ENCODE assay signal across 19 cellular contexts in the genomic region with DNA sequence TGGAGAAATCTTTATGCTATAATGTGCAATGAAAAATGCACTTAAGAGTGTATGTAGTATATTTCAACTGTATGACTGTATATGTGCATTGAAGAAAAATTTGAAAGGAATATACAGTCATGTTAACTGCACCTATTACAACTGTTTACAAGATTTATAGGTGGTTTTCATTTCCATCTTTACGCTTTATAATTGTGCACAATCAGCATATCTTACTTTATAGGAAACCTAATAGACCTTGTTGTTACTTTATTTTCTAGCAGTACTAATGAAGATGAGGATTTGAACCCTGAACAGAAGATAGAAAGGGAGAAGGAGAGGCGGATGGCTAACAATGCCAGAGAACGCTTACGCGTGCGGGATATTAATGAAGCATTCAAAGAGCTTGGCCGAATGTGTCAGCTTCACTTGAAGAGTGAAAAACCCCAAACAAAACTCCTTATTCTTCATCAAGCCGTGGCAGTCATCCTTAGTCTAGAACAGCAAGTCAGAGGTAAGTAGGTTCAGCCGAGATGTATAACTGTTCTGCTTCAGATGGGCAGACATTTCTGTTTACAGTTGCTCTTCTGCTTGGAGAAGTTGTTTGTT.
DNase-seq lines count a peak whose midpoint lies in the region; ATAC-seq, FAIRE-seq and TF ChIP-seq lines count a peak whose summit lies in the region.
"Had no signal": no experiment of that assay in that cellular context is flagged by ENCODE, and none has a peak within 500 bp of the region (broad histone marks: within the 10 kb centered on the region; RNA-seq: fewer than 3 reads in every experiment).

No MANE protein-coding gene starts in this region.

- no peak for TF ChIP-seq CTCF in IMR-90 (conservative IDR thresholded peaks at IDR 0.05; ENCODE audit: low read depth, low read length)
- TF ChIP-seq CTCF in H1 (IDR thresholded peaks at IDR 0.05; ENCODE audit: control extremely low read depth in 1 of 3, insufficient read depth in 1 of 3, low read depth in 1 of 3, low read length in 3 of 3), result no peak
- no peak for TF ChIP-seq CTCF in nephron progenitor cell (IDR thresholded peaks at IDR 0.05)
- no peak for TF ChIP-seq CTCF in prostate gland (IDR thresholded peaks at IDR 0.05)

- 0 out of 2 replicates have a peak, but pooled peaks cover 3% of the 10 kb centered on the region for H4K20me1 ChIP-seq in IMR-90 (ENCODE audit: insufficient read depth, low read length)
- no peaks in the 10 kb centered on the region for H4K20me1 ChIP-seq in H1 (replicated peaks in 1 of 2; ENCODE audit: control insufficient read depth in 1 of 2, insufficient read depth in 2 of 2, low read length in 2 of 2)

- H3K4me1 Mint-ChIP-seq in nephron progenitor cell, result peaks cover 19% of the 10 kb centered on the region

- H3K9me3 ChIP-seq in IMR-90 (ENCODE audit: control insufficient read depth, insufficient read depth, low read length) (no peaks in the 10 kb centered on the region), H1 (ENCODE audit: insufficient read depth in 2 of 2, low read depth in 1 of 2, low read length in 1 of 2) (no peaks in the 10 kb centered on the region), prostate gland (no peaks in the 10 kb centered on the region)
- H3K9me3 ChIP-seq: Peyer's patch had no signal

- ATAC-seq in IMR-90 (ENCODE audit: low read depth), result no peak
- no peak for ATAC-seq in HG03565 (IDR thresholded peaks at IDR 0.05; ENCODE audit: unreplicated experiment)
- ATAC-seq in GM19023 (IDR thresholded peaks at IDR 0.05; ENCODE audit: unreplicated experiment), result no peak

- FAIRE-seq in H1 (lab: Jason Lieb, UNC), result no peak
- FAIRE-seq: GM19239 had no signal

- H3K4ac ChIP-seq in IMR-90 (ENCODE audit: low read depth, low read length) (no peak overlapping the region), H1 (replicated peaks; ENCODE audit: insufficient read length, low read depth, low read length) (no peak overlapping the region)

- H3K9me1 ChIP-seq in IMR-90 (ENCODE audit: insufficient read depth, low read length), result peaks cover 6% of the 10 kb centered on the region; the same call in 1 of the 2 replicates

- H3K9ac ChIP-seq in IMR-90 (ENCODE audit: low read depth, low read length), result no peak overlapping the region
- no peak overlapping the region for H3K9ac ChIP-seq in H1 (replicated peaks in 1 of 4; ENCODE audit: extremely low read depth in 1 of 4, low read depth in 3 of 4, low read length in 3 of 4)

- intact Hi-C loops in IMR-90 (cut with micrococcal nuclease) (no loop called here), prostate gland (cut with DNase I) (no loop called here)

- H4K91ac ChIP-seq in IMR-90 (ENCODE audit: insufficient read depth, low read depth, low read length), result no peak overlapping the region
- H4K91ac ChIP-seq in H1 (replicated peaks; ENCODE audit: insufficient read length, low read length), result no peak overlapping the region

- no peaks in the 10 kb centered on the region for H3K4me1 ChIP-seq in IMR-90 (ENCODE audit: control insufficient read depth, insufficient read depth, low read length)
- no peaks in the 10 kb centered on the region for H3K4me1 ChIP-seq in H1 (replicated peaks in 1 of 4; ENCODE audit: control insufficient read depth in 3 of 4, insufficient read depth in 4 of 4, low read length in 3 of 4)
- H3K4me1 ChIP-seq in prostate gland (replicated peaks), result no peaks in the 10 kb centered on the region
- H3K4me1 ChIP-seq: Peyer's patch had no signal

- no peaks in the 10 kb centered on the region for H3K23me2 ChIP-seq in H1 (ENCODE audit: low read depth, low read length)

- H3K4me2 ChIP-seq in IMR-90 (ENCODE audit: low read depth, low read length), result no peak overlapping the region
- no peak overlapping the region for H3K4me2 ChIP-seq in H1 (ENCODE audit: insufficient read depth in 1 of 2, low read depth in 2 of 2, low read length in 2 of 2)

- no peak overlapping the region for H3K27ac ChIP-seq in IMR-90 (ENCODE audit: insufficient read depth, low read length)
- no peak overlapping the region for H3K27ac ChIP-seq in H1 (ENCODE audit: low read depth, low read length)
- no peak overlapping the region for H3K27ac ChIP-seq in prostate gland
- H3K27ac ChIP-seq: Peyer's patch had no signal

- no peak overlapping the region for H2BK20ac ChIP-seq in IMR-90 (ENCODE audit: low read depth, low read length)
- H2BK20ac ChIP-seq in H1 (ENCODE audit: low read length), result no peak overlapping the region

- TF ChIP-seq POLR2A in IMR-90 (IDR thresholded peaks at IDR 0.05; ENCODE audit: low read depth, low read length) (no peak), H1 (IDR thresholded peaks at IDR 0.05; ENCODE audit: control extremely low read depth in 1 of 2, low read depth in 2 of 2, low read length in 2 of 2) (no peak), prostate gland (IDR thresholded peaks at IDR 0.05) (no peak)

- H3K56ac ChIP-seq in IMR-90 (ENCODE audit: extremely low read depth, insufficient read depth, low read length), result no peak overlapping the region
- no peak overlapping the region for H3K56ac ChIP-seq in H1 (replicated peaks; ENCODE audit: insufficient read length, low read depth, low read length)

- H3K23ac ChIP-seq in IMR-90 (ENCODE audit: low read depth, low read length) (no peak overlapping the region), H1 (ENCODE audit: insufficient read length) (no peak overlapping the region)

- H3K4me3 Mint-ChIP-seq in nephron progenitor cell, result no peak overlapping the region
- H3K4me3 Mint-ChIP-seq: CD14-positive monocyte had no signal

- no peak overlapping the region for H2BK15ac ChIP-seq in IMR-90 (ENCODE audit: low read depth, low read length)
- H2BK15ac ChIP-seq in H1 (ENCODE audit: low read length), result no peak overlapping the region

- no peak overlapping the region for H2BK12ac ChIP-seq in H1 (ENCODE audit: low read depth, low read length)

- CTCF ChIA-PET in IMR-90 (lab: Yijun Ruan, JAX), result interaction anchor here (1.1 kb wide), 1 partner anchor 38 kb away, joined by 3 read pairs; no protein-coding TSS in a partner anchor
- CTCF ChIA-PET in H1 (lab: Charles Lee; ENCODE audit: partially characterized antibody), result interaction anchor here (0.6 to 1.7 kb wide), 3 partner anchors 9 to 143 kb away, joined by 3 to 4 read pairs (median 3); no protein-coding TSS in a partner anchor

- H3K9me3 Mint-ChIP-seq in nephron progenitor cell, result peaks cover 22% of the 10 kb centered on the region

- peak overlapping the region; percentile 90 for H3K27ac Mint-ChIP-seq in nephron progenitor cell

- H2BK120ac ChIP-seq in IMR-90 (ENCODE audit: low read depth, low read length), result no peak overlapping the region
- H2BK120ac ChIP-seq in H1 (replicated peaks; ENCODE audit: low read depth, low read length), result no peak overlapping the region

- in situ Hi-C loops in IMR-90 (cut with MboI; ENCODE audit: low sequenced_read_pairs), result no loop called here

- H3K27me3 ChIP-seq in IMR-90 (ENCODE audit: control insufficient read depth, insufficient read depth, low read length), result no peaks in the 10 kb centered on the region
- no peaks in the 10 kb centered on the region for H3K27me3 ChIP-seq in H1 (replicated peaks in 1 of 4; ENCODE audit: control insufficient read depth in 3 of 4, extremely low read depth in 1 of 4, insufficient read depth in 3 of 4, low read length in 3 of 4)
- no peaks in the 10 kb centered on the region for H3K27me3 ChIP-seq in prostate gland (replicated peaks; ENCODE audit: insufficient read depth)
- H3K27me3 ChIP-seq: Peyer's patch had no signal

- peaks cover 90% of the 10 kb centered on the region for H3K36me3 Mint-ChIP-seq in nephron progenitor cell (ENCODE audit: low read depth)

- H2AFZ ChIP-seq in IMR-90 (replicated peaks; ENCODE audit: low read length, poor library complexity) (no peak overlapping the region), H1 (ENCODE audit: low read length) (no peak overlapping the region)

- TF ChIP-seq RAD21 in IMR-90 (IDR thresholded peaks at IDR 0.05; ENCODE audit: low read length), result no peak
- TF ChIP-seq RAD21 in H1 (IDR thresholded peaks at IDR 0.05 in 1 of 2, conservative IDR thresholded peaks at IDR 0.05 in 1 of 2; ENCODE audit: low read depth in 2 of 2, low read length in 2 of 2), result no peak

- no peak for TF ChIP-seq EP300 in H1 (IDR thresholded peaks at IDR 0.05; ENCODE audit: borderline replicate concordance in 1 of 2, low read depth in 2 of 2, low read length in 2 of 2)

- H2BK5ac ChIP-seq in IMR-90 (ENCODE audit: low read depth, low read length, poor library complexity, severe bottlenecking) (no peak overlapping the region), H1 (ENCODE audit: low read depth, low read length) (no peak overlapping the region)

- H3K79me1 ChIP-seq in IMR-90 (ENCODE audit: low read depth in 1 of 2, low read length in 2 of 2) (peaks cover 15 to 28% of the 10 kb centered on the region in 2 experiments), H1 (ENCODE audit: low read depth, low read length) (no peaks in the 10 kb centered on the region; the same call in 1 of the 2 replicates)

- no peak overlapping the region for H3K4me3 ChIP-seq in IMR-90 (ENCODE audit: insufficient read depth, low read depth, low read length)
- no peak overlapping the region for H3K4me3 ChIP-seq in H1 (ENCODE audit: extremely low read depth in 1 of 4, insufficient read depth in 2 of 4, low read depth in 3 of 4, low read length in 4 of 4)
- H3K4me3 ChIP-seq in prostate gland, result no peak overlapping the region
- H3K4me3 ChIP-seq: Peyer's patch had no signal

- H3K36me3 ChIP-seq in IMR-90 (ENCODE audit: control insufficient read depth, insufficient read depth, low read length), result peaks cover 34% of the 10 kb centered on the region
- H3K36me3 ChIP-seq in H1 (ENCODE audit: control insufficient read depth in 2 of 4, insufficient read depth in 4 of 4, low read length in 3 of 4), result peaks cover 6 to 25% (median 15%) of the 10 kb centered on the region in 4 experiments
- H3K36me3 ChIP-seq in prostate gland, result no peaks in the 10 kb centered on the region

- POLR2A ChIA-PET in IMR-90 (lab: Charles Lee; ENCODE audit: unreplicated experiment) (no interaction called here), H1 (lab: Charles Lee; ENCODE audit: partially characterized antibody) (no interaction called here)

- peaks cover 3% of the 10 kb centered on the region for H3K27me3 Mint-ChIP-seq in nephron progenitor cell (ENCODE audit: low read depth, poor library complexity)

- no TSS peak for BruUV-seq in IMR-90 (replicated peaks; lab: Mats Ljungman, UMichigan)

- dilution Hi-C loops in IMR-90 (cut with HindIII; ENCODE audit: low sequenced_read_pairs, unreplicated experiment), result loop anchor here (25.0 kb wide), 1 partner anchor 786 kb away; no protein-coding TSS in a partner anchor

- H4K5ac ChIP-seq in IMR-90 (ENCODE audit: low read depth, low read length) (no peak overlapping the region), H1 (ENCODE audit: insufficient read length, low read depth, low read length) (no peak overlapping the region)

- no peak overlapping the region for H3K18ac ChIP-seq in IMR-90 (ENCODE audit: low read depth, low read length)
- H3K18ac ChIP-seq in H1 (ENCODE audit: extremely low read depth, low read length), result no peak overlapping the region

- H3K14ac ChIP-seq in IMR-90 (replicated peaks; ENCODE audit: low read depth, low read length) (no peak overlapping the region), H1 (ENCODE audit: insufficient read length) (no peak overlapping the region)

- H4K8ac ChIP-seq in IMR-90 (ENCODE audit: low read depth in 2 of 2, low read length in 2 of 2) (no peak overlapping the region), H1 (ENCODE audit: extremely low read depth, insufficient read depth, low read length) (no peak overlapping the region)

- H3K79me2 ChIP-seq in H1 (ENCODE audit: control insufficient read depth in 1 of 2, insufficient read depth in 2 of 2, low read length in 2 of 2), result no peaks in the 10 kb centered on the region

- H2AK9ac ChIP-seq in IMR-90 (replicated peaks; ENCODE audit: low read depth, low read length, poor library complexity), result no peak overlapping the region

- no CpG with 5 or more reads among the region's 9 CpGs for WGBS in IMR-90 (ENCODE audit: extremely low coverage in 2 of 2, insufficient read length in 1 of 2), 2 experiments
- WGBS in H1 (ENCODE audit: extremely low coverage in 1 of 2, insufficient coverage in 1 of 2, insufficient read length in 1 of 2, insufficient replicate concordance in 2 of 2, low coverage in 1 of 2, low lambda C conversion rate in 2 of 2, missing lambda C conversion rate in 1 of 2), 2 experiments, result 98% methylated on average over 9 of the region's 9 CpGs; no CpG with 5 or more reads in 1 of the 2 experiments
- WGBS in prostate gland, result 73% methylated on average over 9 of the region's 9 CpGs

- DNase-seq in Ammon's horn (ENCODE audit: low spot score) (peak; percentile 32), IMR-90 (no peak), H1 (ENCODE audit: low read depth in 1 of 2, low spot score in 2 of 2) (no peak), nephron progenitor cell (no peak), HuH-7.5 (ENCODE audit: low spot score) (no peak), prostate gland (ENCODE audit: low spot score) (no peak)
- DNase-seq: DMS 273 treated with DMSO at 0.1 percent for 48 hours; GF-D8; NCI-H1092 treated with DMSO at 0.1 percent for 48 hours; NCI-H146; NCI-H2081; NCI-H748 treated with DMSO at 0.1 percent for 48 hours; NK-92 treated with Interleukin-12 subunit alpha and Interleukin-12 subunit beta, amount 100 ng/mL, for 24 hours; Peyer's patch; SW 1271 had no signal

- no peak overlapping the region for H2AK5ac ChIP-seq in IMR-90 (ENCODE audit: low read depth, low read length)
- no peak overlapping the region for H2AK5ac ChIP-seq in H1 (ENCODE audit: low read depth, low read length)
